In genomic region chr1:15738416-15739113, GRCh38 we compare ENCODE assay signal across 1 cellular context.
TF ChIP-seq lines count a peak whose summit lies in the region.

No MANE protein-coding gene starts in this region.

TF ChIP-seq in SK-N-SH, 30 proteins besides CTCF, POLR2A, EP300 and RAD21:
- 0 out of 2 replicates have a peak, but pooled peaks have one; percentile 30 for TF ChIP-seq MXI1 (IDR thresholded peaks at IDR 0.05; ENCODE audit: low read depth, low read length)
- TF ChIP-seq RCOR1 (IDR thresholded peaks at IDR 0.05; ENCODE audit: low read length), result peak; percentile 25; the same call in 1 of the 2 replicates
- TF ChIP-seq JUND (IDR thresholded peaks at IDR 0.05), result no peak
- no peak for TF ChIP-seq NFIC (IDR thresholded peaks at IDR 0.05; ENCODE audit: borderline replicate concordance)
- no peak for TF ChIP-seq GATA2 (CRISPR knock-in tag; IDR thresholded peaks at IDR 0.05)
- 0 out of 2 replicates have a peak, but pooled peaks have one; percentile 18 for TF ChIP-seq FOXJ3 (CRISPR knock-in tag; IDR thresholded peaks at IDR 0.05)
- TF ChIP-seq EZH2phosphoT487 (IDR thresholded peaks at IDR 0.05; ENCODE audit: borderline replicate concordance, low read depth), result no peak
- TF ChIP-seq MEF2A (IDR thresholded peaks at IDR 0.05; ENCODE audit: borderline replicate concordance, low read depth), result no peak
- peak; percentile 10; the same call in 1 of the 2 replicates for TF ChIP-seq TCF12 (IDR thresholded peaks at IDR 0.05)
- TF ChIP-seq IRF3 (IDR thresholded peaks at IDR 0.05; ENCODE audit: low read depth, low read length), result no peak
